8 cellular contexts compared by ENCODE assay signal in genomic region chr13:51070005-51070649, GRCh38. TPM values are rescaled to one million over a fixed set of nuclear protein-coding genes. Genes with fewer than 3 reads are reported as not detected.
DNase-seq lines count a peak whose midpoint lies in the region; ATAC-seq and TF ChIP-seq lines count a peak whose summit lies in the region.

No MANE protein-coding gene starts in this region.

- intact Hi-C loops in left ventricle myocardium inferior (cut with micrococcal nuclease) = no loop called here

- H3K36me3 ChIP-seq in adipocyte (ENCODE audit: control insufficient read depth, insufficient read depth, low read length, severe bottlenecking) = no peaks in the 10 kb centered on the region
- H3K36me3 ChIP-seq in left ventricle myocardium inferior = no peaks in the 10 kb centered on the region

- H3K4me3 ChIP-seq in GM12864 (ENCODE audit: low read depth, low read length) = no peak overlapping the region
- no peak overlapping the region for H3K4me3 ChIP-seq in adipocyte (ENCODE audit: low read length)
- no peak overlapping the region for H3K4me3 ChIP-seq in left ventricle myocardium inferior
- H3K4me3 ChIP-seq in retinal pigment epithelial cell (ENCODE audit: low read length) = no peak overlapping the region

- no peaks in the 10 kb centered on the region for H3K9me3 ChIP-seq in adipocyte (ENCODE audit: control insufficient read depth, low read length)
- no peaks in the 10 kb centered on the region for H3K9me3 ChIP-seq in left ventricle myocardium inferior (replicated peaks)

- TF ChIP-seq CTCF in GM12864 (IDR thresholded peaks at IDR 0.05; ENCODE audit: low read depth, low read length, missing control alignments) (peak; percentile 96), left ventricle myocardium inferior (IDR thresholded peaks at IDR 0.05; ENCODE audit: borderline replicate concordance) (peak; percentile 94), retinal pigment epithelial cell (conservative IDR thresholded peaks at IDR 0.05; ENCODE audit: low read depth, low read length) (peak; percentile 98)

- H3K4me1 ChIP-seq in adipocyte (ENCODE audit: control insufficient read depth, insufficient read depth, low read length) = no peaks in the 10 kb centered on the region
- peaks cover 37% of the 10 kb centered on the region for H3K4me1 ChIP-seq in left ventricle myocardium inferior

- no peak overlapping the region for H3K9ac ChIP-seq in adipocyte (ENCODE audit: low read length)

- ATAC-seq in HG02642 (IDR thresholded peaks at IDR 0.05; ENCODE audit: poor library complexity, unreplicated experiment) (peak; percentile 78), GM18520 (IDR thresholded peaks at IDR 0.05; ENCODE audit: unreplicated experiment) (no peak)

- DNase-seq in GM12864 (ENCODE audit: low read depth) = peak; percentile 57
- peak; percentile 79 to 94 (median 88) for DNase-seq in NCI-H1417 (lab: John Stamatoyannopoulos, UW)
- peak; percentile 61 for DNase-seq in T follicular helper cell (ENCODE audit: low read depth)
- peak; percentile 91 for DNase-seq in adipocyte (ENCODE audit: low read depth)
- peak; percentile 85 for DNase-seq in left ventricle myocardium inferior
- DNase-seq in retinal pigment epithelial cell (ENCODE audit: low read depth) = peak; percentile 40

- H3K27ac ChIP-seq in left ventricle myocardium inferior (replicated peaks) = no peak overlapping the region

- H3K27me3 ChIP-seq in adipocyte (replicated peaks; ENCODE audit: control insufficient read depth, insufficient read depth, low read length) (peaks cover 6% of the 10 kb centered on the region), left ventricle myocardium inferior (ENCODE audit: low read depth) (peaks cover 4% of the 10 kb centered on the region)

RNA-seq across cellular contexts. Expression of gene C13orf42, which starts 40.9 kb away (rescaled TPM):
- total RNA-seq in left ventricle myocardium inferior = not detected

Comparison
In these comparisons a context has a peak if more than half of its experiments do, and no peak if none do; other contexts are left out.
1. DNase-seq: peak in every context shown above with its lines; median percentile 91 in adipocyte; 88 in NCI-H1417; 85 in left ventricle myocardium inferior; 61 in T follicular helper cell; 57 in GM12864; 40 in retinal pigment epithelial cell.